ENCODE assay signal across 9 cellular contexts in the genomic region with DNA sequence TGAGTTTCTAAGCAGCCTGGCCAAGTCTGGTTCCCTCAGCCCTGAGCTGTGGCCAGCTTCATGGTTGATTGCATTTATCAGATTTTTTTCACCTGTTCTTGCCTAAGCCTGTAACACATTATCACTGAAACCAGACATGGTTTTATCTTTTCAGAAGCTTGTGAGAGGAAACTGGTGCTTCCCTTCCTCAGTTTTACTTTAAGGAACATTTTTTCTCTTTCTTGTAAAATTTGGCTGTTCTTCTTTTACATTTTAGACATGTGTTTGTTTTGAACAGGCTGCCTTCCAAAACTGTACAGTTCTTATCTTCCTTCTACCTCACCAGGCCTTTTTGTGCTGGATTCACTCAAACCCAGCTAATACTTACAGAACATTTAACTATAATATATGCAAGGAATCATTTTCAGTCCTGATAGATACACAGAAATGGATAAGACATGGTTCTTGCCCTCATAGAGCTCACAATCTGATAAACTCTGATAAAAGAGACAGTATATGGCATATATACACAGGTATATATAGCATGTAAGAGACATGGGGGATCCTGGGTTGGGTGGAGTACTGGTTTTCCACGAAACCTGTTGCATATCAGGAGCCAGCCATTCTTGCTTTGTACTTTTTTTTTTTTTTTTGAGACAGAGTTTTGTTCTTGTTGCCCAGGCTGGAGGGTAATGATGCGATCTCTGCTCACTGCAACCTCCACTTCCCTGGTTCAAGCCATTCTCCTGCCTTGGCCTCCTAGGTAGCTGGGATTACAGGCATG. TPM values are rescaled to one million over a fixed set of nuclear protein-coding genes. Genes with fewer than 3 reads are reported as not detected.
DNase-seq lines count a peak whose midpoint lies in the region; ATAC-seq and TF ChIP-seq lines count a peak whose summit lies in the region.
"Had no signal": no experiment of that assay in that cellular context is flagged by ENCODE, and none has a peak within 500 bp of the region (broad histone marks: within the 10 kb centered on the region; RNA-seq: fewer than 3 reads in every experiment).

No MANE protein-coding gene starts in this region.

- TF ChIP-seq CTCF in CD4-positive, alpha-beta T cell (IDR thresholded peaks at IDR 0.05) = no peak
- no peak for TF ChIP-seq CTCF in esophagus squamous epithelium (IDR thresholded peaks at IDR 0.05)

- no peaks in the 10 kb centered on the region for H3K27me3 Mint-ChIP-seq in CD4-positive, alpha-beta T cell

- TF ChIP-seq POLR2A in esophagus squamous epithelium (IDR thresholded peaks at IDR 0.05) = no peak

- H3K4me1 Mint-ChIP-seq in CD4-positive, alpha-beta T cell (ENCODE audit: low read depth) = peaks cover 21% of the 10 kb centered on the region

- no peaks in the 10 kb centered on the region for H3K9me3 Mint-ChIP-seq in CD4-positive, alpha-beta T cell

- CTCF ChIA-PET in CD4-positive, alpha-beta T cell (lab: Charles Lee) = interaction anchor here (0.6 to 2.3 kb wide), 2 partner anchors 17 to 68 kb away, joined by 3 to 7 read pairs; no protein-coding TSS in a partner anchor

- peaks cover 13 to 61% (median 42%) of the 10 kb centered on the region in 3 donors for H3K4me1 ChIP-seq in esophagus squamous epithelium

- peak overlapping the region; percentile 37 for H3K4me3 ChIP-seq in Jurkat, Clone E6-1 (ENCODE audit: low read length)
- H3K4me3 ChIP-seq in esophagus squamous epithelium = no peak overlapping the region

- no peaks in the 10 kb centered on the region for H3K36me3 Mint-ChIP-seq in CD4-positive, alpha-beta T cell (ENCODE audit: low read depth)

- H3K27me3 ChIP-seq in CD4-positive, alpha-beta T cell (ENCODE audit: control insufficient read depth, insufficient read depth, low read length) = no peaks in the 10 kb centered on the region
- H3K27me3 ChIP-seq in esophagus squamous epithelium = no peaks in the 10 kb centered on the region
- H3K27me3 ChIP-seq: brain microvascular endothelial cell had no signal

- POLR2A ChIA-PET in CD4-positive, alpha-beta T cell (lab: Charles Lee) = no interaction called here

- no peaks in the 10 kb centered on the region for H3K36me3 ChIP-seq in esophagus squamous epithelium
- H3K36me3 ChIP-seq: brain microvascular endothelial cell had no signal

- no peak overlapping the region for H3K27ac ChIP-seq in CD4-positive, alpha-beta T cell (ENCODE audit: low read depth, low read length)
- H3K27ac ChIP-seq in esophagus squamous epithelium = peak overlapping the region; percentile 11 to 72 (median 56)
- H3K27ac ChIP-seq: brain microvascular endothelial cell had no signal

- DNase-seq in CD4-positive, alpha-beta T cell = no peak
- peak; percentile 93 for DNase-seq in Jurkat, Clone E6-1 (ENCODE audit: low read depth, low spot score)
- DNase-seq in esophagus squamous epithelium (lab: John Stamatoyannopoulos, UW) = no peak
- no peak for DNase-seq in Kasumi-1 (lab: John Stamatoyannopoulos, UW)
- DNase-seq in NCI-H187 treated with DMSO at 0.1 percent for 48 hours (lab: John Stamatoyannopoulos, UW) = no peak
- no peak for DNase-seq in activated CD8-positive, alpha-beta memory T cell treated with anti-CD3 and anti-CD28 coated beads, Interleukin-2, amount 50 U/mL, for 4 hours
- no peak for DNase-seq in NCI-H1105 (lab: John Stamatoyannopoulos, UW)
- DNase-seq: brain microvascular endothelial cell had no signal

- no peak for ATAC-seq in CD4-positive, alpha-beta T cell (ENCODE audit: poor library complexity)
- peak; percentile 40 for ATAC-seq in GM19468 (IDR thresholded peaks at IDR 0.05; ENCODE audit: extremely low read depth, unreplicated experiment)

- peak overlapping the region; percentile 55 for H3K27ac Mint-ChIP-seq in CD4-positive, alpha-beta T cell

- H3K4me3 Mint-ChIP-seq in CD4-positive, alpha-beta T cell = no peak overlapping the region

- intact Hi-C loops in CD4-positive, alpha-beta T cell (cut with DNase I, micrococcal nuclease) = no loop called here
- intact Hi-C loops in esophagus squamous epithelium (cut with DNase I) = no loop called here

- no peaks in the 10 kb centered on the region for H3K9me3 ChIP-seq in CD4-positive, alpha-beta T cell (ENCODE audit: control insufficient read depth, low read length)
- peaks cover 0 to under 1% (median under 1%) of the 10 kb centered on the region in 3 donors for H3K9me3 ChIP-seq in esophagus squamous epithelium

- WGBS in esophagus squamous epithelium, 2 donors = 64 to 82% methylated on average over 2 of the region's 2 CpGs

RNA-seq across cellular contexts. Expression of a gene that starts 44.5 kb away (rescaled TPM):
- 1 to 10 TPM; 2.8 to 4.0 TPM for total RNA-seq in CD4-positive, alpha-beta T cell
- polyA plus RNA-seq in Jurkat, Clone E6-1 (2012; ENCODE audit: insufficient read depth, insufficient read length) = 157 TPM
- total RNA-seq in esophagus squamous epithelium = 10 to 100 TPM; 28.0 to 67.4 (median 33.5) TPM

RNA-seq across cellular contexts. Expression of a gene that starts 58.4 kb away (rescaled TPM):
- total RNA-seq in CD4-positive, alpha-beta T cell = 10 to 100 TPM; 60.2 to 67.2 TPM
- polyA plus RNA-seq in Jurkat, Clone E6-1 (2012; ENCODE audit: insufficient read depth, insufficient read length) = 97.9 TPM
- 10 to 100 TPM in 3 of 4 donors, 1 to 10 TPM in 1; 9.8 to 25.1 (median 22.2) TPM for total RNA-seq in esophagus squamous epithelium

Comparison
In these comparisons a context has a peak if more than half of its experiments do, and no peak if none do; other contexts are left out.
1. RNA of a gene that starts 44.5 kb away (total RNA-seq): 28.0 to 67.4 TPM in esophagus squamous epithelium; 2.8 to 4.0 TPM in CD4-positive, alpha-beta T cell; every median in the first group is over 4 times any median in the second.